24 cellular contexts compared by ENCODE assay signal in the genomic region with DNA sequence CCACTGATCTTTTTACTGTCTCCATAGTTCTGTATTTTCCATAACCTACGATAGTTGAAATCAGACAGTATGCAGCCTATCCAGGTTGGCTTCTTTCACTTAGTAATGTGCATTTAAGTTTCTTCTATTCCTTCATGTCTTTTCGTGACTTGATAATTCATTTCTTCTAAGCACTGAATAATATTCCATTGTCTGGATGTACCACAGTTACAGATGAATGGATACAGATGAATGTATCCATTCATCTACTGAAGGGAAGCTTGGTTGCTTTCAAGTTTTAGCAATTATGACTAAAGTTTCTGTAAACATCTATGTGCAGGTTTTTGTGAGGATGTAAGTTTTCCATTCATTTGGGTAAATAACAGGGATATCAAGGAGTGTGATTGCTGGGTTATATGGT.
"Had no signal": no experiment of that assay in that cellular context is flagged by ENCODE, and none has a peak within 500 bp of the region (broad histone marks: within the 10 kb centered on the region; RNA-seq: fewer than 3 reads in every experiment).

No MANE protein-coding gene starts in this region.

- H3K4me1 ChIP-seq: colonic mucosa, esophagus muscularis mucosa, gastrocnemius medialis, heart right ventricle, left lung, lower lobe of right lung had no signal

- H3K27ac ChIP-seq: colonic mucosa, esophagus muscularis mucosa, foreskin keratinocyte, gastrocnemius medialis, heart right ventricle, left lung, lower lobe of right lung had no signal

- H3K4me3 ChIP-seq: colonic mucosa, esophagus muscularis mucosa, gastrocnemius medialis, heart right ventricle, left lung, lower lobe of right lung, mucosa of descending colon had no signal

- FAIRE-seq: endothelial cell of umbilical vein, islet of Langerhans, kidney had no signal

- H3K4me3 Mint-ChIP-seq: dendritic cell treated with granulocyte-macrophage colony-stimulating factor and Interleukin-4, amounts not matched to agents 40 ng/mL and 50 ng/mL, for 4 days; mesothelial cell of epicardium; naive B cell; naive thymus-derived CD8-positive, alpha-beta T cell had no signal

- H3K27ac Mint-ChIP-seq: dendritic cell treated with granulocyte-macrophage colony-stimulating factor and Interleukin-4, amounts not matched to agents 40 ng/mL and 50 ng/mL, for 4 days; mesothelial cell of epicardium; naive B cell; naive thymus-derived CD8-positive, alpha-beta T cell had no signal

- ATAC-seq: foreskin keratinocyte; gastrocnemius medialis; heart right ventricle; left cardiac atrium; left lung; left ventricle myocardium superior; lower lobe of right lung; mucosa of descending colon; naive thymus-derived CD8-positive, alpha-beta T cell had no signal

- H3K9me3 Mint-ChIP-seq: dendritic cell treated with granulocyte-macrophage colony-stimulating factor and Interleukin-4, amounts not matched to agents 40 ng/mL and 50 ng/mL, for 4 days; naive thymus-derived CD8-positive, alpha-beta T cell had no signal

- H3K36me3 ChIP-seq: colonic mucosa, esophagus muscularis mucosa, gastrocnemius medialis, heart right ventricle, left lung, lower lobe of right lung had no signal

- H3K27me3 ChIP-seq: colonic mucosa, esophagus muscularis mucosa, foreskin keratinocyte, gastrocnemius medialis, heart right ventricle, left lung had no signal

- H3K36me3 Mint-ChIP-seq: mesothelial cell of epicardium; naive B cell; naive thymus-derived CD8-positive, alpha-beta T cell had no signal

- H3K9me3 ChIP-seq: colonic mucosa, esophagus muscularis mucosa, gastrocnemius medialis, heart right ventricle, left lung, lower lobe of right lung, mucosa of descending colon had no signal

- H3K27me3 Mint-ChIP-seq: dendritic cell treated with granulocyte-macrophage colony-stimulating factor and Interleukin-4, amounts not matched to agents 40 ng/mL and 50 ng/mL, for 4 days; naive B cell had no signal

- H3K4me1 Mint-ChIP-seq: mesothelial cell of epicardium; naive B cell; naive thymus-derived CD8-positive, alpha-beta T cell had no signal

- DNase-seq: colonic mucosa; cortex of kidney; effector memory CD4-positive, alpha-beta T cell; foreskin keratinocyte; gastrocnemius medialis; glutamatergic neuron; head of caudate nucleus; heart right ventricle; hippocampal formation; kidney; kidney glomerular epithelial cell; left cardiac atrium; left lung; left ventricle myocardium superior; lower lobe of right lung; mesenchymal stem cell; mucosa of descending colon; naive B cell; naive thymus-derived CD8-positive, alpha-beta T cell had no signal
